ENCODE assay signal across 17 cellular contexts in genomic region chr3:122469659-122470058, GRCh38. TPM values are rescaled to one million over a fixed set of nuclear protein-coding genes. Genes with fewer than 3 reads are reported as not detected.
DNase-seq lines count a peak whose midpoint lies in the region; ATAC-seq and TF ChIP-seq lines count a peak whose summit lies in the region.
"Had no signal": no experiment of that assay in that cellular context is flagged by ENCODE, and none has a peak within 500 bp of the region (broad histone marks: within the 10 kb centered on the region; RNA-seq: fewer than 3 reads in every experiment).

No MANE protein-coding gene starts in this region.

- H3K27me3 ChIP-seq in iPS-18a (ENCODE audit: control insufficient read depth, insufficient read depth, low read length) = peaks cover 24% of the 10 kb centered on the region
- H3K27me3 ChIP-seq: testis had no signal

- peaks cover 8% of the 10 kb centered on the region for H3K36me3 ChIP-seq in iPS-18a (ENCODE audit: control insufficient read depth, low read depth, low read length)

- H3K36me3 Mint-ChIP-seq in natural killer cell = no peaks in the 10 kb centered on the region
- no peaks in the 10 kb centered on the region for H3K36me3 Mint-ChIP-seq in natural killer cell treated with Interleukin-12 subunit alpha and Interleukin-12 subunit beta and Interleukin-15 and Interleukin-18, amount 100 ng/mL, for 72 hours
- peaks cover 3% of the 10 kb centered on the region for H3K36me3 Mint-ChIP-seq in T-helper 17 cell (ENCODE audit: low read depth)
- peaks cover 19 to 26% of the 10 kb centered on the region in 2 donors for H3K36me3 Mint-ChIP-seq in stimulated activated naive B cell treated with anti-CD40 and anti-IgM and Interleukin-4, amounts not matched to agents 10 μg/mL and 1 μg/mL and 100 μg/mL, for 72 hours

- H3K27ac Mint-ChIP-seq in natural killer cell = peak overlapping the region; percentile 49 to 70
- peak overlapping the region in 1 of 2 donors; percentile 26 for H3K27ac Mint-ChIP-seq in natural killer cell treated with Interleukin-12 subunit alpha and Interleukin-12 subunit beta and Interleukin-15 and Interleukin-18, amount 100 ng/mL, for 72 hours
- H3K27ac Mint-ChIP-seq in T-helper 17 cell = peak overlapping the region; percentile 8
- H3K27ac Mint-ChIP-seq in stimulated activated naive B cell treated with anti-CD40 and anti-IgM and Interleukin-4, amounts not matched to agents 10 μg/mL and 1 μg/mL and 100 μg/mL, for 72 hours = peak overlapping the region; percentile 84

- H3K27me3 Mint-ChIP-seq in natural killer cell (ENCODE audit: low read depth in 2 of 2) (no peaks in the 10 kb centered on the region), T-helper 17 cell (no peaks in the 10 kb centered on the region)
- H3K27me3 Mint-ChIP-seq in natural killer cell treated with Interleukin-12 subunit alpha and Interleukin-12 subunit beta and Interleukin-15 and Interleukin-18, amount 100 ng/mL, for 72 hours = no peaks in the 10 kb centered on the region
- no peaks in the 10 kb centered on the region for H3K27me3 Mint-ChIP-seq in stimulated activated naive B cell treated with anti-CD40 and anti-IgM and Interleukin-4, amounts not matched to agents 10 μg/mL and 1 μg/mL and 100 μg/mL, for 72 hours

- peak overlapping the region; percentile 29 for H3K9ac ChIP-seq in iPS-18a (ENCODE audit: low read length)

- peak overlapping the region; percentile 38 for H3K4me3 Mint-ChIP-seq in natural killer cell
- H3K4me3 Mint-ChIP-seq in natural killer cell treated with Interleukin-12 subunit alpha and Interleukin-12 subunit beta and Interleukin-15 and Interleukin-18, amount 100 ng/mL, for 72 hours = no peak overlapping the region
- H3K4me3 Mint-ChIP-seq in T-helper 17 cell = no peak overlapping the region
- peak overlapping the region; percentile 18 to 48 for H3K4me3 Mint-ChIP-seq in stimulated activated naive B cell treated with anti-CD40 and anti-IgM and Interleukin-4, amounts not matched to agents 10 μg/mL and 1 μg/mL and 100 μg/mL, for 72 hours

- DNase-seq in natural killer cell (no peak), T-helper 17 cell (no peak), anterior cingulate cortex (lab: John Stamatoyannopoulos, UW) (no peak), GM20000 (ENCODE audit: low spot score) (no peak)
- no peak for DNase-seq in natural killer cell treated with Interleukin-12 subunit alpha and Interleukin-12 subunit beta and Interleukin-15 and Interleukin-18, amount 100 ng/mL, for 72 hours (ENCODE audit: low spot score)
- DNase-seq in stimulated activated naive B cell treated with anti-CD40 and anti-IgM and Interleukin-4, amounts not matched to agents 10 μg/mL and 1 μg/mL and 100 μg/mL, for 72 hours = no peak
- DNase-seq in stimulated activated CD4-positive, alpha-beta T cell treated with anti-CD3 and anti-CD28 coated beads, Interleukin-2, amount 100 ng/mL, for 48 hours = no peak
- DNase-seq: activated CD4-positive, CD25-positive, alpha-beta regulatory T cell treated with anti-CD3 and anti-CD28 coated beads, Interleukin-2, amount 50 U/mL, for 72 hours; amniotic stem cell; effector CD8-positive, alpha-beta T cell; IMR-90; NCI-H146; NCI-H524; stimulated activated CD4-positive, alpha-beta T cell treated with anti-CD3 and anti-CD28 coated beads, Interleukin-12 subunit alpha, Interleukin-12 subunit beta, amount 100 ng/mL, for 4 hours; SW 1271; testis had no signal

- ATAC-seq in natural killer cell = no peak
- ATAC-seq in natural killer cell treated with Interleukin-12 subunit alpha and Interleukin-12 subunit beta and Interleukin-15 and Interleukin-18, amount 100 ng/mL, for 72 hours = no peak
- ATAC-seq in T-helper 17 cell = no peak
- no peak for ATAC-seq in stimulated activated naive B cell treated with anti-CD40 and anti-IgM and Interleukin-4, amounts not matched to agents 10 μg/mL and 1 μg/mL and 100 μg/mL, for 72 hours (replicated peaks)

- peaks cover 33% of the 10 kb centered on the region for H3K4me1 ChIP-seq in iPS-18a (ENCODE audit: control insufficient read depth, low read depth, low read length)
- H3K4me1 ChIP-seq: testis had no signal

- TF ChIP-seq CTCF in natural killer cell (IDR thresholded peaks at IDR 0.05) = no peak
- TF ChIP-seq CTCF in GM20000 (IDR thresholded peaks at IDR 0.05; ENCODE audit: extremely low read depth, missing control alignments) = no peak

- H3K4me1 Mint-ChIP-seq in natural killer cell (peaks cover 70% of the 10 kb centered on the region in 2 donors), T-helper 17 cell (peaks cover 42% of the 10 kb centered on the region)
- peaks cover 49 to 55% of the 10 kb centered on the region in 2 donors for H3K4me1 Mint-ChIP-seq in natural killer cell treated with Interleukin-12 subunit alpha and Interleukin-12 subunit beta and Interleukin-15 and Interleukin-18, amount 100 ng/mL, for 72 hours (ENCODE audit: low read depth in 2 of 2)
- peaks cover 22 to 64% of the 10 kb centered on the region in 2 donors for H3K4me1 Mint-ChIP-seq in stimulated activated naive B cell treated with anti-CD40 and anti-IgM and Interleukin-4, amounts not matched to agents 10 μg/mL and 1 μg/mL and 100 μg/mL, for 72 hours

- intact Hi-C loops in natural killer cell (cut with micrococcal nuclease) = no loop called here

- H3K27ac ChIP-seq in iPS-18a (ENCODE audit: low read length) = no peak overlapping the region
- H3K27ac ChIP-seq: testis had no signal

- no peaks in the 10 kb centered on the region for H3K9me3 Mint-ChIP-seq in natural killer cell
- no peaks in the 10 kb centered on the region for H3K9me3 Mint-ChIP-seq in natural killer cell treated with Interleukin-12 subunit alpha and Interleukin-12 subunit beta and Interleukin-15 and Interleukin-18, amount 100 ng/mL, for 72 hours
- H3K9me3 Mint-ChIP-seq in stimulated activated naive B cell treated with anti-CD40 and anti-IgM and Interleukin-4, amounts not matched to agents 10 μg/mL and 1 μg/mL and 100 μg/mL, for 72 hours = no peaks in the 10 kb centered on the region

- H3K4me3 ChIP-seq in iPS-18a (ENCODE audit: low read length) = peak overlapping the region; percentile 35
- H3K4me3 ChIP-seq: testis had no signal

- no peaks in the 10 kb centered on the region for H3K9me3 ChIP-seq in T-helper 17 cell (ENCODE audit: control insufficient read depth, low read length, poor library complexity, severe bottlenecking)
- no peaks in the 10 kb centered on the region for H3K9me3 ChIP-seq in iPS-18a (ENCODE audit: control insufficient read depth, low read depth, low read length)
- H3K9me3 ChIP-seq: testis had no signal

RNA-seq across cellular contexts. Expression of gene KPNA1, which starts 45.1 kb away (rescaled TPM):
- total RNA-seq in natural killer cell (10 to 100 TPM; 62.3 to 67.1 (median 63.1) TPM), T-helper 17 cell (10 to 100 TPM; 50.5 to 55.6 TPM)
- 10 to 100 TPM; 55.9 to 64.7 TPM for total RNA-seq in natural killer cell treated with Interleukin-12 subunit alpha and Interleukin-12 subunit beta and Interleukin-15 and Interleukin-18, amount 100 ng/mL, for 72 hours

RNA-seq across cellular contexts. Expression of gene WDR5B, which starts 53.8 kb away (rescaled TPM):
- total RNA-seq in natural killer cell (1 to 10 TPM; 5.1 to 9.4 (median 6.3) TPM), T-helper 17 cell (1 to 10 TPM; 4.6 to 5.1 TPM)
- 1 to 10 TPM; 4.4 to 5.8 TPM for total RNA-seq in natural killer cell treated with Interleukin-12 subunit alpha and Interleukin-12 subunit beta and Interleukin-15 and Interleukin-18, amount 100 ng/mL, for 72 hours

Comparison
In these comparisons a context has a peak if more than half of its experiments do, and no peak if none do; other contexts are left out.
1. H3K4me3 Mint-ChIP-seq: peak in natural killer cell (single experiment) and stimulated activated naive B cell treated with anti-CD40 and anti-IgM and Interleukin-4, amounts not matched to agents 10 μg/mL and 1 μg/mL and 100 μg/mL, for 72 hours (2 of 2); none in natural killer cell treated with Interleukin-12 subunit alpha and Interleukin-12 subunit beta and Interleukin-15 and Interleukin-18, amount 100 ng/mL, for 72 hours (single experiment) and T-helper 17 cell (single experiment).